Comparison of ENCODE assay signal across 16 cellular contexts in genomic region chr6:10557886-10558285, GRCh38. TPM values are rescaled to one million over a fixed set of nuclear protein-coding genes. Genes with fewer than 3 reads are reported as not detected.
A peak's percentile ranks its signal among the peaks of the same experiment; 100 is the strongest.
DNase-seq lines count a peak whose midpoint lies in the region; ATAC-seq and TF ChIP-seq lines count a peak whose summit lies in the region.
"Had no signal": no experiment of that assay in that cellular context is flagged by ENCODE, and none has a peak within 500 bp of the region (broad histone marks: within the 10 kb centered on the region; RNA-seq: fewer than 3 reads in every experiment).

No MANE protein-coding gene starts in this region.

- H3K27ac Mint-ChIP-seq in WTC11: peak overlapping the region; percentile 97
- H3K27ac Mint-ChIP-seq: activated CD4-positive, alpha-beta T cell treated with anti-CD3 and anti-CD28 coated beads, Interleukin-2, amount 10 ng/mL, durations not matched to agents 7 days and 5 days; effector memory CD8-positive, alpha-beta T cell had no signal

- POLR2A ChIA-PET in WTC11 (lab: Charles Lee): interaction anchor here (0.9 kb wide), 1 partner anchor 25 kb away, joined by 3 read pairs; no protein-coding TSS in a partner anchor

- peaks cover 80% of the 10 kb centered on the region for H3K4me1 Mint-ChIP-seq in WTC11
- H3K4me1 Mint-ChIP-seq: activated CD4-positive, alpha-beta T cell treated with anti-CD3 and anti-CD28 coated beads, Interleukin-2, amount 10 ng/mL, durations not matched to agents 7 days and 5 days had no signal

- no peaks in the 10 kb centered on the region for H3K9me3 Mint-ChIP-seq in WTC11
- H3K9me3 Mint-ChIP-seq: activated CD4-positive, alpha-beta T cell treated with anti-CD3 and anti-CD28 coated beads, Interleukin-2, amount 10 ng/mL, durations not matched to agents 7 days and 5 days; effector memory CD8-positive, alpha-beta T cell had no signal

- no peaks in the 10 kb centered on the region for H3K27me3 Mint-ChIP-seq in WTC11 (ENCODE audit: low read depth)
- H3K27me3 Mint-ChIP-seq: activated CD4-positive, alpha-beta T cell treated with anti-CD3 and anti-CD28 coated beads, Interleukin-2, amount 10 ng/mL, durations not matched to agents 7 days and 5 days; effector memory CD8-positive, alpha-beta T cell had no signal

- H3K27me3 ChIP-seq in HUES64 (ENCODE audit: insufficient read depth, low read length) (no peaks in the 10 kb centered on the region), iPS-15b (ENCODE audit: control insufficient read depth, insufficient read depth, low read length) (no peaks in the 10 kb centered on the region), rectal smooth muscle tissue (ENCODE audit: control insufficient read depth, insufficient read depth, low read length) (no peaks in the 10 kb centered on the region), BE2C (peaks cover 19% of the 10 kb centered on the region)
- H3K27me3 ChIP-seq: ovary had no signal

- H3K27ac ChIP-seq in HUES64 (ENCODE audit: low read depth, low read length) (peak overlapping the region; percentile 72; the same call in 1 of the 2 replicates), rectal smooth muscle tissue (ENCODE audit: low read depth, low read length) (peak overlapping the region; percentile 84)
- H3K27ac ChIP-seq: ovary had no signal

- ATAC-seq in WTC11: peak; percentile 42
- ATAC-seq in HG02973 (IDR thresholded peaks at IDR 0.05; ENCODE audit: unreplicated experiment): no peak
- ATAC-seq: effector memory CD8-positive, alpha-beta T cell had no signal

- H3K4me3 ChIP-seq in HUES64 (ENCODE audit: low read length) (peak overlapping the region; percentile 66), iPS-15b (ENCODE audit: low read depth, low read length) (peak overlapping the region; percentile 59), rectal smooth muscle tissue (ENCODE audit: low read length) (peak overlapping the region; percentile 67), BE2C (ENCODE audit: low read depth, low read length) (no peak overlapping the region)
- H3K4me3 ChIP-seq: mucosa of descending colon, ovary had no signal

- peak overlapping the region; percentile 53 for H3K9ac ChIP-seq in HUES64 (ENCODE audit: low read depth, low read length)
- H3K9ac ChIP-seq in iPS-15b (ENCODE audit: low read depth, low read length): peak overlapping the region; percentile 29
- H3K9ac ChIP-seq in rectal smooth muscle tissue (ENCODE audit: low read length): no peak overlapping the region

- no peaks in the 10 kb centered on the region for H3K9me3 ChIP-seq in HUES64 (ENCODE audit: insufficient read depth, low read depth, low read length)
- no peaks in the 10 kb centered on the region for H3K9me3 ChIP-seq in iPS-15b (ENCODE audit: control insufficient read depth, insufficient read depth, low read length)
- no peaks in the 10 kb centered on the region for H3K9me3 ChIP-seq in BE2C
- H3K9me3 ChIP-seq: mucosa of descending colon, ovary had no signal

- peaks cover 21% of the 10 kb centered on the region for H3K36me3 Mint-ChIP-seq in WTC11

- DNase-seq in WTC11 (ENCODE audit: low spot score) (no peak), SW 1271 (lab: John Stamatoyannopoulos, UW) (no peak), BE2C (no peak)
- DNase-seq: activated CD4-positive, alpha-beta T cell treated with anti-CD3 and anti-CD28 coated beads, Interleukin-2, amount 10 ng/mL, durations not matched to agents 7 days and 5 days; activated gamma-delta T cell treated with Interleukin-2 at 50 U/mL for 16 hours; central memory CD4-positive, alpha-beta T cell; effector memory CD8-positive, alpha-beta T cell; KG1; NCI-H2171; ovary; stimulated activated CD4-positive, alpha-beta T cell treated with anti-CD3 and anti-CD28 coated beads, Interleukin-4, amount 100 ng/mL, for 1 hour had no signal

- TF ChIP-seq CTCF in WTC11 (IDR thresholded peaks at IDR 0.05) (no peak), BE2C (IDR thresholded peaks at IDR 0.05; ENCODE audit: low read depth, low read length) (no peak)

- H3K36me3 ChIP-seq in HUES64 (ENCODE audit: insufficient read depth, low read length): peaks cover 14% of the 10 kb centered on the region; the same call in 1 of the 2 replicates
- H3K36me3 ChIP-seq in iPS-15b (ENCODE audit: control insufficient read depth, insufficient read depth, low read length): peaks cover 2% of the 10 kb centered on the region
- H3K36me3 ChIP-seq in rectal smooth muscle tissue (ENCODE audit: control insufficient read depth, insufficient read depth, low read length): peaks cover 2% of the 10 kb centered on the region
- no peaks in the 10 kb centered on the region for H3K36me3 ChIP-seq in BE2C
- H3K36me3 ChIP-seq: ovary had no signal

- H3K4me1 ChIP-seq in HUES64 (ENCODE audit: insufficient read depth, low read length): peaks cover 59% of the 10 kb centered on the region
- H3K4me1 ChIP-seq in iPS-15b (ENCODE audit: control insufficient read depth, insufficient read depth, low read length): peaks cover 18% of the 10 kb centered on the region
- H3K4me1 ChIP-seq in rectal smooth muscle tissue (ENCODE audit: control insufficient read depth, insufficient read depth, low read length): peaks cover 16% of the 10 kb centered on the region
- no peaks in the 10 kb centered on the region for H3K4me1 ChIP-seq in BE2C

- CTCF ChIA-PET in WTC11 (lab: Charles Lee): interaction anchor here (1.0 to 1.6 kb wide), 2 partner anchors 35 to 47 kb away, joined by 4 read pairs; no protein-coding TSS in a partner anchor

- H3K4me3 Mint-ChIP-seq in WTC11: peak overlapping the region; percentile 94
- H3K4me3 Mint-ChIP-seq: activated CD4-positive, alpha-beta T cell treated with anti-CD3 and anti-CD28 coated beads, Interleukin-2, amount 10 ng/mL, durations not matched to agents 7 days and 5 days; effector memory CD8-positive, alpha-beta T cell had no signal

TF ChIP-seq in WTC11, 78 proteins besides CTCF, POLR2A, EP300 and RAD21 (continues in another document):
- TF ChIP-seq ZMAT4 (CRISPR knock-in tag; IDR thresholded peaks at IDR 0.05): no peak
- TF ChIP-seq ETV6 (CRISPR knock-in tag; IDR thresholded peaks at IDR 0.05): no peak
- TF ChIP-seq ELF4 (CRISPR knock-in tag; IDR thresholded peaks at IDR 0.05; ENCODE audit: low read depth): no peak
- TF ChIP-seq ESRRA (CRISPR knock-in tag; IDR thresholded peaks at IDR 0.05; ENCODE audit: borderline replicate concordance): no peak
- TF ChIP-seq ZNF423 (CRISPR knock-in tag; IDR thresholded peaks at IDR 0.05): no peak
- TF ChIP-seq FOXP4 (CRISPR knock-in tag; IDR thresholded peaks at IDR 0.05): no peak
- no peak for TF ChIP-seq GRHL2 (CRISPR knock-in tag; IDR thresholded peaks at IDR 0.05; ENCODE audit: insufficient replicate concordance, severe bottlenecking)
- no peak for TF ChIP-seq USF2 (CRISPR knock-in tag; IDR thresholded peaks at IDR 0.05)

RNA-seq across cellular contexts. Expression of gene GCNT2, which starts 36.7 kb away (rescaled TPM):
- polyA plus RNA-seq in HUES64 (2013, experiment 1 of 2): 34.1 TPM
- 28.8 TPM for polyA plus RNA-seq in HUES64 (2013, experiment 2 of 2)
- total RNA-seq in WTC11 (2021): 51.2 to 66.7 TPM (median 62.7 TPM) in 3 replicates
- polyA plus RNA-seq in BE2C (2012; ENCODE audit: insufficient read depth, insufficient read length, low read depth): 0.31 TPM
